ENCODE assay signal across 39 cellular contexts in the genomic region with DNA sequence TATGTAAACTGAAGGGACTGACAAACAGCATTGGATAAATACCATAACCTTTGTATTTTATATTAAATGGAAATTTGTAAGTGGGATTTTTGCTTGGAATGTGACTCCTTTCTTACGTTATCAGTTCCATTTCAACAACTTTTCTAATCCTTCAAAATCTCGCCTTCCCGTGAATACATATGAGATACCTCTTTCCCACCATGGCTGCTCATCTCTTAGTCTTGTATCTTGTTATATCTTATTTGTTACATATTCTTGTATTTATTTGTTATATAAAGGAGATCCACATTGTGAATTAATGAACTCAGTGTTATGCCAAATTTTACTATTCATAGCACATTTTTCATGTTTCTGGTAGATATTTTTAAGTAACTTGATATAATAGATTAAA.
"Had no signal": no experiment of that assay in that cellular context is flagged by ENCODE, and none has a peak within 500 bp of the region (broad histone marks: within the 10 kb centered on the region; RNA-seq: fewer than 3 reads in every experiment).

No MANE protein-coding gene starts in this region.

- H3K4me1 ChIP-seq: adrenal gland, ascending aorta, body of pancreas, breast epithelium had no signal

- H3K36me3 ChIP-seq: adrenal gland, ascending aorta, brain microvascular endothelial cell, breast epithelium, cardiac muscle cell had no signal

- H3K27ac Mint-ChIP-seq: activated naive CD4-positive, alpha-beta T cell treated with anti-CD3 and anti-CD28 coated beads for 36 hours; activated naive CD4-positive, alpha-beta T cell treated with anti-CD3 and anti-CD28 coated beads, Interleukin-2, amount 10 ng/mL, durations not matched to agents 7 days and 5 days; activated naive CD4-positive, alpha-beta T cell treated with anti-CD3 and anti-CD28 coated beads, Interleukin-2, amount 50 U/mL, for 24 hours; activated naive CD4-positive, alpha-beta T cell treated with anti-CD3 and anti-CD28 coated beads, Interleukin-2, amount 50 U/mL, for 72 hours; activated naive CD8-positive, alpha-beta T cell; activated naive CD8-positive, alpha-beta T cell treated with anti-CD3 and anti-CD28 coated beads for 36 hours; activated naive CD8-positive, alpha-beta T cell treated with anti-CD3 and anti-CD28 coated beads, Interleukin-2, amount 10 ng/mL, durations not matched to agents 7 days and 5 days; activated naive CD8-positive, alpha-beta T cell treated with anti-CD3 and anti-CD28 coated beads, Interleukin-2, amount 50 U/mL, for 24 hours; activated T-cell treated with anti-CD3 and anti-CD28 coated beads, Interleukin-2, amount 50 U/mL, for 24 hours; activated T-cell treated with anti-CD3 and anti-CD28 coated beads, Interleukin-2, amount 50 U/mL, for 72 hours; activated T-helper 1 cell treated with anti-CD3 and anti-CD28 coated beads, Interleukin-12 subunit alpha, Interleukin-12 subunit beta, Interleukin-2, Interleukin-4 antibody, amounts not matched to agents 30 ng/mL and 10 ng/mL and 1 ng/mL, durations not matched to agents 14 hours and 24 hours and 36 hours; activated T-helper 17 cell treated with anti-CD3 and anti-CD28 coated beads, Interleukin-2, amount 50 U/mL, for 72 hours; activated T-helper 2 cell treated with anti-CD3 and anti-CD28 coated beads, Interferon-gamma antibody, Interleukin-2, Interleukin-4, amounts not matched to agents 10 μg/mL and 5 μg/mL and 100 μg/mL, durations not matched to agents 14 hours and 24 hours and 36 hours; brain had no signal

- H3K9me3 ChIP-seq: adrenal gland, ascending aorta, body of pancreas, breast epithelium had no signal

- H3K9me3 Mint-ChIP-seq: activated naive CD4-positive, alpha-beta T cell treated with anti-CD3 and anti-CD28 coated beads for 36 hours; activated naive CD4-positive, alpha-beta T cell treated with anti-CD3 and anti-CD28 coated beads, Interleukin-2, amount 10 ng/mL, durations not matched to agents 7 days and 5 days; activated naive CD8-positive, alpha-beta T cell treated with anti-CD3 and anti-CD28 coated beads for 36 hours; activated naive CD8-positive, alpha-beta T cell treated with anti-CD3 and anti-CD28 coated beads, Interleukin-2, amount 10 ng/mL, durations not matched to agents 7 days and 5 days; activated naive CD8-positive, alpha-beta T cell treated with anti-CD3 and anti-CD28 coated beads, Interleukin-2, amount 50 U/mL, for 24 hours; activated T-cell treated with anti-CD3 and anti-CD28 coated beads, Interleukin-2, amount 50 U/mL, for 24 hours; activated T-helper 1 cell treated with anti-CD3 and anti-CD28 coated beads, Interleukin-12 subunit alpha, Interleukin-12 subunit beta, Interleukin-2, Interleukin-4 antibody, amounts not matched to agents 30 ng/mL and 10 ng/mL and 1 ng/mL, durations not matched to agents 14 hours and 24 hours and 36 hours had no signal

- H3K4me3 Mint-ChIP-seq: activated naive CD4-positive, alpha-beta T cell treated with anti-CD3 and anti-CD28 coated beads for 36 hours; activated naive CD4-positive, alpha-beta T cell treated with anti-CD3 and anti-CD28 coated beads, Interleukin-2, amount 10 ng/mL, durations not matched to agents 7 days and 5 days; activated naive CD4-positive, alpha-beta T cell treated with anti-CD3 and anti-CD28 coated beads, Interleukin-2, amount 50 U/mL, for 24 hours; activated naive CD8-positive, alpha-beta T cell; activated naive CD8-positive, alpha-beta T cell treated with anti-CD3 and anti-CD28 coated beads for 36 hours; activated naive CD8-positive, alpha-beta T cell treated with anti-CD3 and anti-CD28 coated beads, Interleukin-2, amount 10 ng/mL, durations not matched to agents 7 days and 5 days; activated naive CD8-positive, alpha-beta T cell treated with anti-CD3 and anti-CD28 coated beads, Interleukin-2, amount 50 U/mL, for 24 hours; activated T-cell treated with anti-CD3 and anti-CD28 coated beads, Interleukin-2, amount 50 U/mL, for 24 hours; activated T-cell treated with anti-CD3 and anti-CD28 coated beads, Interleukin-2, amount 50 U/mL, for 4 hours; activated T-cell treated with anti-CD3 and anti-CD28 coated beads, Interleukin-2, amount 50 U/mL, for 72 hours; activated T-helper 1 cell treated with anti-CD3 and anti-CD28 coated beads, Interleukin-12 subunit alpha, Interleukin-12 subunit beta, Interleukin-2, Interleukin-4 antibody, amounts not matched to agents 30 ng/mL and 10 ng/mL and 1 ng/mL, durations not matched to agents 14 hours and 24 hours and 36 hours; activated T-helper 17 cell treated with anti-CD3 and anti-CD28 coated beads, Interleukin-2, amount 50 U/mL, for 72 hours; brain; central memory CD8-positive, alpha-beta T cell had no signal

- H3K27me3 Mint-ChIP-seq: activated naive CD4-positive, alpha-beta T cell treated with anti-CD3 and anti-CD28 coated beads, Interleukin-2, amount 10 ng/mL, durations not matched to agents 7 days and 5 days; activated naive CD8-positive, alpha-beta T cell treated with anti-CD3 and anti-CD28 coated beads, Interleukin-2, amount 10 ng/mL, durations not matched to agents 7 days and 5 days; activated T-helper 17 cell treated with anti-CD3 and anti-CD28 coated beads, Interleukin-2, amount 50 U/mL, for 72 hours had no signal

- H3K4me1 Mint-ChIP-seq: activated naive CD4-positive, alpha-beta T cell treated with anti-CD3 and anti-CD28 coated beads, Interleukin-2, amount 10 ng/mL, durations not matched to agents 7 days and 5 days; activated naive CD4-positive, alpha-beta T cell treated with anti-CD3 and anti-CD28 coated beads, Interleukin-2, amount 50 U/mL, for 24 hours; activated naive CD8-positive, alpha-beta T cell treated with anti-CD3 and anti-CD28 coated beads for 36 hours; activated naive CD8-positive, alpha-beta T cell treated with anti-CD3 and anti-CD28 coated beads, Interleukin-2, amount 10 ng/mL, durations not matched to agents 7 days and 5 days; activated naive CD8-positive, alpha-beta T cell treated with anti-CD3 and anti-CD28 coated beads, Interleukin-2, amount 50 U/mL, for 24 hours; activated T-helper 17 cell treated with anti-CD3 and anti-CD28 coated beads, Interleukin-2, amount 50 U/mL, for 72 hours; brain; central memory CD8-positive, alpha-beta T cell had no signal

- DNase-seq: activated effector memory CD4-positive, alpha-beta T cell treated with anti-CD3 and anti-CD28 coated beads, Interleukin-2, amount 50 U/mL, for 16 hours; activated effector memory CD4-positive, alpha-beta T cell treated with Interleukin-2 at 50 U/mL for 16 hours; activated gamma-delta T cell; activated gamma-delta T cell treated with Interleukin-2 at 50 U/mL for 16 hours; activated naive CD4-positive, alpha-beta T cell; activated naive CD4-positive, alpha-beta T cell treated with anti-CD3 and anti-CD28 coated beads for 36 hours; activated naive CD4-positive, alpha-beta T cell treated with anti-CD3 and anti-CD28 coated beads, Interleukin-2, amount 10 ng/mL, durations not matched to agents 7 days and 5 days; activated naive CD4-positive, alpha-beta T cell treated with anti-CD3 and anti-CD28 coated beads, Interleukin-2, amount 50 U/mL, for 16 hours; activated naive CD4-positive, alpha-beta T cell treated with Interleukin-2 at 50 U/mL for 16 hours; activated naive CD8-positive, alpha-beta T cell treated with anti-CD3 and anti-CD28 coated beads for 36 hours; activated naive CD8-positive, alpha-beta T cell treated with anti-CD3 and anti-CD28 coated beads, Interleukin-2, amount 10 ng/mL, durations not matched to agents 7 days and 5 days; activated naive CD8-positive, alpha-beta T cell treated with anti-CD3 and anti-CD28 coated beads, Interleukin-2, amount 50 U/mL, for 24 hours; activated T-cell treated with anti-CD3 and anti-CD28 coated beads for 4 hours; activated T-cell treated with anti-CD3 and anti-CD28 coated beads, Interleukin-2, amount 50 U/mL, for 1 hour; activated T-cell treated with anti-CD3 and anti-CD28 coated beads, Interleukin-2, amount 50 U/mL, for 24 hours; activated T-cell treated with anti-CD3 and anti-CD28 coated beads, Interleukin-2, amount 50 U/mL, for 4 hours; activated T-cell treated with anti-CD3 and anti-CD28 coated beads, Interleukin-2, amount 50 U/mL, for 48 hours; activated T-cell treated with anti-CD3 and anti-CD28 coated beads, Interleukin-2, amount 50 U/mL, for 72 hours; adrenal gland; amniotic stem cell; amygdala; anterior cingulate cortex; body of pancreas; brain microvascular endothelial cell; caudate nucleus; central memory CD4-positive, alpha-beta T cell; cerebellar nuclear complex had no signal

- H3K27me3 ChIP-seq: adrenal gland, ascending aorta, body of pancreas, brain microvascular endothelial cell, breast epithelium, cardiac muscle cell had no signal

- H3K4me3 ChIP-seq: adrenal gland, ascending aorta, body of pancreas, breast epithelium, cardiac muscle cell had no signal

- H3K36me3 Mint-ChIP-seq: activated naive CD4-positive, alpha-beta T cell treated with anti-CD3 and anti-CD28 coated beads, Interleukin-2, amount 10 ng/mL, durations not matched to agents 7 days and 5 days; activated naive CD8-positive, alpha-beta T cell; activated naive CD8-positive, alpha-beta T cell treated with anti-CD3 and anti-CD28 coated beads for 36 hours; activated naive CD8-positive, alpha-beta T cell treated with anti-CD3 and anti-CD28 coated beads, Interleukin-2, amount 10 ng/mL, durations not matched to agents 7 days and 5 days; brain had no signal

- ATAC-seq: activated naive CD4-positive, alpha-beta T cell treated with anti-CD3 and anti-CD28 coated beads, Interleukin-2, amount 50 U/mL, for 72 hours; activated naive CD8-positive, alpha-beta T cell treated with anti-CD3 and anti-CD28 coated beads, Interleukin-2, amount 50 U/mL, for 24 hours; activated T-cell treated with anti-CD3 and anti-CD28 coated beads, Interleukin-2, amount 50 U/mL, for 4 hours; activated T-cell treated with anti-CD3 and anti-CD28 coated beads, Interleukin-2, amount 50 U/mL, for 72 hours; activated T-helper 17 cell treated with anti-CD3 and anti-CD28 coated beads, Interleukin-2, amount 50 U/mL, for 72 hours; body of pancreas had no signal

- FAIRE-seq: astrocyte had no signal

- H3K27ac ChIP-seq: adrenal gland, ascending aorta, body of pancreas, brain microvascular endothelial cell, breast epithelium, cardiac muscle cell had no signal
